8 cellular contexts compared by ENCODE assay signal in genomic region chr17:68247445-68248198, GRCh38. TPM values are rescaled to one million over a fixed set of nuclear protein-coding genes. Genes with fewer than 3 reads are reported as not detected.
A peak's percentile ranks its signal among the peaks of the same experiment; 100 is the strongest.
DNase-seq lines count a peak whose midpoint lies in the region; ATAC-seq and TF ChIP-seq lines count a peak whose summit lies in the region.

TSS of gene AMZ2 (plus strand) at chr17:68248043. CDS start at chr17:68250188, 2,145 bp downstream.

- peak within 1 kb of the TSS; percentile 94 for H3K4me3 Mint-ChIP-seq in activated T-cell treated with anti-CD3 and anti-CD28 coated beads, Interleukin-2, amount 50 U/mL, for 4 hours

- TF ChIP-seq CTCF in KMS-11 (conservative IDR thresholded peaks at IDR 0.05; ENCODE audit: low read depth, low read length), result no peak
- no peak for TF ChIP-seq CTCF in Panc1 (IDR thresholded peaks at IDR 0.05)

- no peaks in the 10 kb centered on the region for H4K20me1 ChIP-seq in KMS-11 (ENCODE audit: insufficient read depth)

- H3K4me1 ChIP-seq in KMS-11 (ENCODE audit: low read depth, poor library complexity, severe bottlenecking) (peaks cover 16% of the 10 kb centered on the region), Panc1 (ENCODE audit: control insufficient read depth, insufficient read depth, low read length) (peaks cover 3% of the 10 kb centered on the region; the same call in 1 of the 2 replicates), esophagus (ENCODE audit: control insufficient read depth in 2 of 2, insufficient read depth in 2 of 2, low read length in 1 of 2) (no peaks in the 10 kb centered on the region), mucosa of stomach (ENCODE audit: control insufficient read depth, insufficient read depth, low read length) (peaks cover 8% of the 10 kb centered on the region)

- in situ Hi-C loops in Panc1 (cut with HindIII; ENCODE audit: low pct_unique_long_range_greater_than_20kb, low sequenced_read_pairs), result no loop called here

- no TSS peak for BruUV-seq in Panc1 (replicated peaks; lab: Mats Ljungman, UMichigan)

- intact Hi-C loops in Panc1 (cut with micrococcal nuclease; ENCODE audit: unreplicated experiment), result no loop called here

- H3K27me3 Mint-ChIP-seq in activated T-cell treated with anti-CD3 and anti-CD28 coated beads, Interleukin-2, amount 50 U/mL, for 4 hours (ENCODE audit: low read depth), result no peaks in the 10 kb centered on the region

- no peaks in the 10 kb centered on the region for H3K9me3 Mint-ChIP-seq in activated T-cell treated with anti-CD3 and anti-CD28 coated beads, Interleukin-2, amount 50 U/mL, for 4 hours

- H3K36me3 ChIP-seq in KMS-11 (ENCODE audit: insufficient read depth) (no peaks in the 10 kb centered on the region), Panc1 (ENCODE audit: control insufficient read depth, insufficient read depth, low read length) (peaks cover 5% of the 10 kb centered on the region), esophagus (ENCODE audit: control insufficient read depth in 2 of 2, insufficient read depth in 2 of 2, low read length in 1 of 2) (no peaks in the 10 kb centered on the region), mucosa of stomach (ENCODE audit: control insufficient read depth, insufficient read depth, low read length) (no peaks in the 10 kb centered on the region)

- H3K4me1 Mint-ChIP-seq in activated T-cell treated with anti-CD3 and anti-CD28 coated beads, Interleukin-2, amount 50 U/mL, for 4 hours (ENCODE audit: low read depth), result peaks cover 42% of the 10 kb centered on the region

- H3K36me3 Mint-ChIP-seq in activated T-cell treated with anti-CD3 and anti-CD28 coated beads, Interleukin-2, amount 50 U/mL, for 4 hours (ENCODE audit: insufficient read depth), result peaks cover 2% of the 10 kb centered on the region

- peak within 1 kb of the TSS; percentile 90 for H3K27ac ChIP-seq in KMS-11
- H3K27ac ChIP-seq in Panc1 (ENCODE audit: low read length), result peak within 1 kb of the TSS; percentile 83
- H3K27ac ChIP-seq in esophagus (ENCODE audit: low read depth in 2 of 2, low read length in 1 of 2), result peak within 1 kb of the TSS; percentile 97 to 98

- 0% methylated on average over 85 to 97 of the region's 97 CpGs for WGBS in esophagus, 2 donors

- H3K79me2 ChIP-seq in KMS-11 (ENCODE audit: insufficient read depth, low read depth), result no peaks in the 10 kb centered on the region

- peak within 1 kb of the TSS; percentile 73 for H2AFZ ChIP-seq in KMS-11 (ENCODE audit: low read depth)

- POLR2A ChIA-PET in Panc1 (lab: Charles Lee), result no interaction called here

- ATAC-seq in GM21786 (IDR thresholded peaks at IDR 0.05; ENCODE audit: unreplicated experiment) (peak; percentile 85), Panc1 (peak; percentile 99)
- ATAC-seq in activated T-cell treated with anti-CD3 and anti-CD28 coated beads, Interleukin-2, amount 50 U/mL, for 4 hours, result peak; percentile 83 to 85

- DNase-seq in DMS53 treated with DMSO at 0.1 percent for 48 hours (lab: John Stamatoyannopoulos, UW; ENCODE audit: unreplicated experiment), result peak; percentile 75
- peak; percentile 32 for DNase-seq in Panc1 (ENCODE audit: low read depth, low spot score)
- peak; percentile 98 for DNase-seq in activated T-cell treated with anti-CD3 and anti-CD28 coated beads, Interleukin-2, amount 50 U/mL, for 4 hours
- DNase-seq in stimulated activated CD8-positive, alpha-beta memory T cell treated with anti-CD3 and anti-CD28 coated beads, Interleukin-7, amount 100 ng/mL, for 1 hour (ENCODE audit: low read depth in 2 of 2), result peak; percentile 97 to 98

- H3K4me3 ChIP-seq in KMS-11 (IDR thresholded peaks at IDR 0.05; ENCODE audit: insufficient read depth, low read depth, low read length) (peak within 1 kb of the TSS; percentile 27), Panc1 (ENCODE audit: low read depth in 2 of 2, low read length in 2 of 2) (peak within 1 kb of the TSS; percentile 57 to 80), esophagus (ENCODE audit: low read depth in 1 of 2, low read length in 2 of 2) (peak within 1 kb of the TSS; percentile 60 to 94), mucosa of stomach (ENCODE audit: low read length) (peak within 1 kb of the TSS; percentile 83)

- H3K9me3 ChIP-seq in Panc1 (ENCODE audit: control insufficient read depth, insufficient read depth, low read depth, low read length) (no peaks in the 10 kb centered on the region), esophagus (ENCODE audit: control insufficient read depth in 2 of 2, insufficient read depth in 1 of 2, low read depth in 1 of 2, low read length in 1 of 2) (no peaks in the 10 kb centered on the region), mucosa of stomach (ENCODE audit: control insufficient read depth, low read length) (no peaks in the 10 kb centered on the region)

- CTCF ChIA-PET in Panc1 (lab: Charles Lee), result interaction anchor here (0.6 kb wide), 1 partner anchor 222 kb away, joined by 3 read pairs; no protein-coding TSS in a partner anchor

- no peaks in the 10 kb centered on the region for H3K27me3 ChIP-seq in KMS-11 (ENCODE audit: insufficient read depth, low read depth)
- H3K27me3 ChIP-seq in Panc1 (ENCODE audit: control insufficient read depth, insufficient read depth, low read length), result no peaks in the 10 kb centered on the region
- H3K27me3 ChIP-seq in esophagus (ENCODE audit: control insufficient read depth in 1 of 2, insufficient read depth in 2 of 2, low read length in 2 of 2), result no peaks in the 10 kb centered on the region
- H3K27me3 ChIP-seq in mucosa of stomach (ENCODE audit: control insufficient read depth, insufficient read depth, low read length), result no peaks in the 10 kb centered on the region

- H3K9ac ChIP-seq in KMS-11 (peak within 1 kb of the TSS; percentile 91), mucosa of stomach (ENCODE audit: low read length) (peak within 1 kb of the TSS; percentile 97)

- peak within 1 kb of the TSS; percentile 75 for H3K4me2 ChIP-seq in KMS-11

RNA-seq across cellular contexts. Expression of gene AMZ2, which starts in this region (rescaled TPM):
- total RNA-seq in Panc1 (2021; ENCODE audit: unreplicated experiment), result 59.6 TPM
- polyA plus RNA-seq in Panc1 (2012; ENCODE audit: insufficient read length), result 40.2 TPM
- total RNA-seq in activated T-cell treated with anti-CD3 and anti-CD28 coated beads, Interleukin-2, amount 50 U/mL, for 4 hours, result 10 to 100 TPM; 62.7 to 74.6 (median 72.8) TPM
- polyA plus RNA-seq in esophagus, result 10 to 100 TPM; 32.2 to 37.7 TPM

Comparison
In these comparisons a context has a peak if more than half of its experiments do, and no peak if none do; other contexts are left out.
1. Peak in every context shown above with its lines: DNase-seq, ATAC-seq, H3K4me3 ChIP-seq and H3K27ac ChIP-seq.
2. DNase-seq: peak in every context shown above with its lines; median percentile 98 in activated T-cell treated with anti-CD3 and anti-CD28 coated beads, Interleukin-2, amount 50 U/mL, for 4 hours; 98 in stimulated activated CD8-positive, alpha-beta memory T cell treated with anti-CD3 and anti-CD28 coated beads, Interleukin-7, amount 100 ng/mL, for 1 hour; 75 in DMS53 treated with DMSO at 0.1 percent for 48 hours; 32 in Panc1.
3. H3K4me3 ChIP-seq: peak in every context shown above with its lines; median percentile 83 in mucosa of stomach; 77 in esophagus; 68 in Panc1; 27 in KMS-11.